30 cellular contexts compared by ENCODE assay signal in the genomic region with DNA sequence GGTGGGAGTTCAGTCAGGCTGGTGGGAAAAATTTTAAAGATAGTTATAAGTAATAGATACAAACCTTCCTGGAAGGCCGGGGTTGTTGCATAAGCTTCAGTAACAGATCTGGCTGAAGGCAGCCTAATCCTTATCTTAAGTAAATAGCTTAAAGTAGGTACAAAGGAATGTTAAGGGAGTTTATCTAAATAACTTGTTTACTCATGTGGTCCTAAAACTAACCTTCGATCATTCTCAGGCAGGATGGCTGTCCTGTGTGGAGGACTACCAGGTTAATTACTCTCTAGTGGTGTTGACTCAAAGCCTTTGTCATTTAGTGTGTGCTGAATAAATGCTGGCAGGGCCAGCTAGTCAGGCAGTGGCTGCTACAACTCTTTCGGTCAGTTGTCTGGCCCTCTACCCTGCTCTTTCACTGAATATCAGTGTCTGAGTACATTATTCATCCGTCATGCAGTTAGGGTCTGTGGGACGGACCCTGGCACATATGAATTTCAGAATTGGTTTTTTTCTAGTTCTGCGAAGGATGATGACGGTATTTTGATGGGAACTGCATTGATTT.
"Had no signal": no experiment of that assay in that cellular context is flagged by ENCODE, and none has a peak within 500 bp of the region (broad histone marks: within the 10 kb centered on the region; RNA-seq: fewer than 3 reads in every experiment).

No MANE protein-coding gene starts in this region.

- ATAC-seq: activated T-helper 17 cell treated with anti-CD3 and anti-CD28 coated beads, Interleukin-2, amount 50 U/mL, for 72 hours; body of pancreas; esophagus mucosa; foreskin keratinocyte; gastrocnemius medialis; heart left ventricle; WTC11 had no signal

- H3K4me1 ChIP-seq: body of pancreas, foreskin keratinocyte, gastrocnemius medialis, heart left ventricle had no signal

- H3K9me3 ChIP-seq: gastrocnemius medialis had no signal

- H3K27me3 ChIP-seq: body of pancreas, gastrocnemius medialis had no signal

- H3K36me3 ChIP-seq: gastrocnemius medialis, heart left ventricle had no signal

- FAIRE-seq: colon had no signal

- DNase-seq: activated CD4-positive, alpha-beta memory T cell treated with anti-CD3 and anti-CD28 coated beads, Interleukin-2, amount 10 ng/mL, durations not matched to agents 7 days and 5 days; activated CD4-positive, alpha-beta T cell treated with anti-CD3 and anti-CD28 coated beads for 1 hour; activated CD4-positive, alpha-beta T cell treated with anti-CD3 and anti-CD28 coated beads for 4 hours; activated CD4-positive, alpha-beta T cell treated with anti-CD3 and anti-CD28 coated beads, Interleukin-2, amount 10 ng/mL, durations not matched to agents 7 days and 5 days; activated CD4-positive, alpha-beta T cell treated with anti-CD3 and anti-CD28 coated beads, Interleukin-2, amount 50 U/mL, for 4 hours; activated CD8-positive, alpha-beta memory T cell treated with anti-CD3 and anti-CD28 coated beads, Interleukin-2, amount 50 U/mL, for 48 hours; activated effector memory CD4-positive, alpha-beta T cell treated with Interleukin-2 at 50 U/mL for 16 hours; activated gamma-delta T cell treated with Interleukin-2 at 50 U/mL for 16 hours; activated naive CD4-positive, alpha-beta T cell treated with anti-CD3 and anti-CD28 coated beads, Interleukin-2, amount 50 U/mL, for 16 hours; activated naive CD4-positive, alpha-beta T cell treated with Interleukin-2 at 50 U/mL for 16 hours; activated T-cell treated with anti-CD3 and anti-CD28 coated beads for 4 hours; activated T-cell treated with anti-CD3 and anti-CD28 coated beads, Interleukin-2, amount 50 U/mL, for 24 hours; amygdala; aorta; body of pancreas; caudate nucleus; cortex of kidney; dermis blood vessel endothelial cell; effector CD4-positive, alpha-beta T cell; foreskin keratinocyte; gastrocnemius medialis; glutamatergic neuron; heart left ventricle; hypothalamus; T-helper 2 cell had no signal

- H3K27ac ChIP-seq: body of pancreas, foreskin keratinocyte, gastrocnemius medialis, heart left ventricle, VCaP had no signal

- H3K4me3 ChIP-seq: body of pancreas, gastrocnemius medialis, heart left ventricle had no signal
